Comparison of ENCODE assay signal across 8 cellular contexts in genomic region chr19:33416307-33417215, GRCh38.
DNase-seq lines count a peak whose midpoint lies in the region; ATAC-seq lines count a peak whose summit lies in the region.

No MANE protein-coding gene starts in this region.

- DNase-seq in NCI-H1436 (lab: John Stamatoyannopoulos, UW), result peak; percentile 69
- DNase-seq in NCI-H1436 treated with DMSO at 0.1 percent for 48 hours (lab: John Stamatoyannopoulos, UW), result no peak
- peak; percentile 34 for DNase-seq in NCI-H2029 (lab: John Stamatoyannopoulos, UW)
- DNase-seq in T-helper 22 cell (ENCODE audit: low read depth), result peak; percentile 30
- DNase-seq in amniotic stem cell (lab: John Stamatoyannopoulos, UW), result peak; percentile 30
- peak; percentile 25 to 46 for DNase-seq in stimulated activated CD4-positive, alpha-beta T cell treated with anti-CD3 and anti-CD28 coated beads, Interleukin-1b, Interleukin-23, amount 100 ng/mL, for 1 hour (ENCODE audit: low read depth in 2 of 2)

- H3K4me3 ChIP-seq in iPS-15b (ENCODE audit: low read depth, low read length), result peak overlapping the region; percentile 23

- peaks cover 4% of the 10 kb centered on the region for H3K36me3 ChIP-seq in iPS-15b (ENCODE audit: control insufficient read depth, insufficient read depth, low read length)

- no peaks in the 10 kb centered on the region for H3K9me3 ChIP-seq in iPS-15b (ENCODE audit: control insufficient read depth, insufficient read depth, low read length)

- peaks cover 2% of the 10 kb centered on the region for H3K4me1 ChIP-seq in iPS-15b (ENCODE audit: control insufficient read depth, insufficient read depth, low read length)

- H3K27me3 ChIP-seq in iPS-15b (ENCODE audit: control insufficient read depth, insufficient read depth, low read length), result no peaks in the 10 kb centered on the region

- no peak for ATAC-seq in GM19455 (IDR thresholded peaks at IDR 0.05; ENCODE audit: unreplicated experiment)

- no peak overlapping the region for H3K9ac ChIP-seq in iPS-15b (ENCODE audit: low read depth, low read length)
